ENCODE assay signal across 22 cellular contexts in genomic region chr7:151091988-151092387, GRCh38.
"Had no signal": no experiment of that assay in that cellular context is flagged by ENCODE, and none has a peak within 500 bp of the region (broad histone marks: within the 10 kb centered on the region; RNA-seq: fewer than 3 reads in every experiment).

No MANE protein-coding gene starts in this region.

- H3K4me3 Mint-ChIP-seq: memory B cell; mesothelial cell of epicardium; natural killer cell treated with Interleukin-12 subunit alpha and Interleukin-12 subunit beta and Interleukin-15 and Interleukin-18, amount 100 ng/mL, for 72 hours; stimulated activated memory B cell treated with anti-CD40 and anti-IgM and Interleukin-4, amounts not matched to agents 10 μg/mL and 1 μg/mL and 100 μg/mL, for 72 hours; stimulated activated naive CD8-positive, alpha-beta T cell treated with anti-CD3 and anti-CD28 coated beads, Interleukin-15, Interleukin-2, amounts not matched to agents 100 ng/mL and 50 ng/mL, for 24 hours had no signal

- H3K4me3 ChIP-seq: coronary artery, heart right ventricle, psoas muscle, right lobe of liver, spleen, testis, tibial nerve had no signal

- FAIRE-seq: frontal cortex, islet of Langerhans had no signal

- H3K27me3 ChIP-seq: dorsolateral prefrontal cortex, heart right ventricle, right lobe of liver, testis, tibial nerve had no signal

- ATAC-seq: esophagus mucosa; heart right ventricle; left lobe of liver; natural killer cell treated with Interleukin-12 subunit alpha and Interleukin-12 subunit beta and Interleukin-15 and Interleukin-18, amount 100 ng/mL, for 72 hours; psoas muscle; right lobe of liver; stimulated activated memory B cell treated with anti-CD40 and anti-IgM and Interleukin-4, amounts not matched to agents 10 μg/mL and 1 μg/mL and 100 μg/mL, for 72 hours had no signal

- H3K27me3 Mint-ChIP-seq: memory B cell; natural killer cell treated with Interleukin-12 subunit alpha and Interleukin-12 subunit beta and Interleukin-15 and Interleukin-18, amount 100 ng/mL, for 72 hours; stimulated activated memory B cell treated with anti-CD40 and anti-IgM and Interleukin-4, amounts not matched to agents 10 μg/mL and 1 μg/mL and 100 μg/mL, for 72 hours had no signal

- H3K9me3 ChIP-seq: heart right ventricle, psoas muscle, right lobe of liver, spleen, testis, tibial nerve had no signal

- H3K27ac Mint-ChIP-seq: memory B cell; mesothelial cell of epicardium; natural killer cell treated with Interleukin-12 subunit alpha and Interleukin-12 subunit beta and Interleukin-15 and Interleukin-18, amount 100 ng/mL, for 72 hours; stimulated activated memory B cell treated with anti-CD40 and anti-IgM and Interleukin-4, amounts not matched to agents 10 μg/mL and 1 μg/mL and 100 μg/mL, for 72 hours; stimulated activated naive CD8-positive, alpha-beta T cell treated with anti-CD3 and anti-CD28 coated beads, Interleukin-15, Interleukin-2, amounts not matched to agents 100 ng/mL and 50 ng/mL, for 24 hours had no signal

- H3K36me3 ChIP-seq: right lobe of liver had no signal

- H3K36me3 Mint-ChIP-seq: memory B cell; natural killer cell treated with Interleukin-12 subunit alpha and Interleukin-12 subunit beta and Interleukin-15 and Interleukin-18, amount 100 ng/mL, for 72 hours; stimulated activated memory B cell treated with anti-CD40 and anti-IgM and Interleukin-4, amounts not matched to agents 10 μg/mL and 1 μg/mL and 100 μg/mL, for 72 hours had no signal

- H3K27ac ChIP-seq: coronary artery, psoas muscle, right lobe of liver, testis, tibial nerve had no signal

- H3K9me3 Mint-ChIP-seq: memory B cell; mesothelial cell of epicardium; natural killer cell treated with Interleukin-12 subunit alpha and Interleukin-12 subunit beta and Interleukin-15 and Interleukin-18, amount 100 ng/mL, for 72 hours; stimulated activated memory B cell treated with anti-CD40 and anti-IgM and Interleukin-4, amounts not matched to agents 10 μg/mL and 1 μg/mL and 100 μg/mL, for 72 hours; stimulated activated naive CD8-positive, alpha-beta T cell treated with anti-CD3 and anti-CD28 coated beads, Interleukin-15, Interleukin-2, amounts not matched to agents 100 ng/mL and 50 ng/mL, for 24 hours had no signal

- DNase-seq: dorsolateral prefrontal cortex; effector CD8-positive, alpha-beta T cell; heart right ventricle; hypothalamus; retina; right lobe of liver; spleen; stimulated activated CD4-positive, alpha-beta T cell treated with anti-CD3 and anti-CD28 coated beads, Interleukin-1b, Interleukin-23, amount 100 ng/mL, for 48 hours; stimulated activated CD4-positive, alpha-beta T cell treated with anti-CD3 and anti-CD28 coated beads, Interleukin-4, amount 100 ng/mL, for 24 hours; testis had no signal
